ENCODE assay signal across 35 cellular contexts in the genomic region with DNA sequence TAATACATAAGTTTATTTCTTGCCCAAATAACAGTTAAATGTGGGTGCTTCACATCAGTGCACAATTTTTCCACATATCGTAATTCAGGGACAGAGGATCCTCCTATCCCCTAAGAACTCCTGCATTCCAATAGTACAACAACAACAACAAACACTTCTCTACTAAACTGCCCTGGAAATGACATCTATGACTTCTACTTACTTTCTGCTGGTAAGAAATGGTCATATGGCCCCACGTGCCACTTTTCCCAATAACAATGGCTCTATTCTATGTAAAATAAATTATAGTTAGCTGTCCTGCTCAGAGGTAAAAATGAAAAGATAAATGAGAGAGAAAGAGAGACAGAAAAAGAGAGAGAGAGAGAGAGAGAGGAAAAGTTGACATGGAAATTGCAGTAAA.
"Had no signal": no experiment of that assay in that cellular context is flagged by ENCODE, and none has a peak within 500 bp of the region (broad histone marks: within the 10 kb centered on the region; RNA-seq: fewer than 3 reads in every experiment).

No MANE protein-coding gene starts in this region.

- H3K4me3 ChIP-seq: adrenal gland, body of pancreas, breast epithelium had no signal

- H3K27ac ChIP-seq: adrenal gland, brain microvascular endothelial cell, breast epithelium, VCaP had no signal

- H3K27me3 Mint-ChIP-seq: activated B cell treated with CpG ODN at 0.5 μM for 24 hours; activated CD4-positive, alpha-beta memory T cell treated with anti-CD3 and anti-CD28 coated beads for 36 hours; activated CD4-positive, alpha-beta T cell treated with anti-CD3 and anti-CD28 coated beads, Interleukin-2, amount 10 ng/mL, durations not matched to agents 24 days and 14 days; activated CD8-positive, alpha-beta memory T cell treated with anti-CD3 and anti-CD28 coated beads, Interleukin-2, amount 10 ng/mL, durations not matched to agents 7 days and 5 days; activated CD8-positive, alpha-beta T cell treated with anti-CD3 and anti-CD28 coated beads for 36 hours; activated naive CD8-positive, alpha-beta T cell treated with anti-CD3 and anti-CD28 coated beads for 36 hours; activated T-cell treated with anti-CD3 and anti-CD28 coated beads, Interleukin-2, amount 50 U/mL, for 24 hours; central memory CD8-positive, alpha-beta T cell had no signal

- H3K4me1 Mint-ChIP-seq: activated B cell treated with CpG ODN at 0.5 μM for 24 hours; activated CD4-positive, alpha-beta T cell treated with anti-CD3 and anti-CD28 coated beads, Interleukin-2, amount 10 ng/mL, durations not matched to agents 24 days and 14 days; activated CD8-positive, alpha-beta memory T cell treated with anti-CD3 and anti-CD28 coated beads, Interleukin-2, amount 10 ng/mL, durations not matched to agents 7 days and 5 days; activated naive CD8-positive, alpha-beta T cell treated with anti-CD3 and anti-CD28 coated beads for 36 hours; central memory CD8-positive, alpha-beta T cell had no signal

- H3K9me3 Mint-ChIP-seq: activated B cell treated with CpG ODN at 0.5 μM for 24 hours; activated CD4-positive, alpha-beta memory T cell treated with anti-CD3 and anti-CD28 coated beads for 36 hours; activated CD4-positive, alpha-beta T cell treated with anti-CD3 and anti-CD28 coated beads, Interleukin-2, amount 10 ng/mL, durations not matched to agents 24 days and 14 days; activated CD8-positive, alpha-beta T cell treated with anti-CD3 and anti-CD28 coated beads for 36 hours; activated naive CD4-positive, alpha-beta T cell treated with anti-CD3 and anti-CD28 coated beads for 36 hours; activated naive CD4-positive, alpha-beta T cell treated with anti-CD3 and anti-CD28 coated beads, Interleukin-2, amount 50 U/mL, for 72 hours; activated naive CD8-positive, alpha-beta T cell treated with anti-CD3 and anti-CD28 coated beads for 36 hours; activated T-cell treated with anti-CD3 and anti-CD28 coated beads, Interleukin-2, amount 50 U/mL, for 24 hours; activated T-helper 2 cell treated with anti-CD3 and anti-CD28 coated beads, Interferon-gamma antibody, Interleukin-2, Interleukin-4, amounts not matched to agents 10 μg/mL and 5 μg/mL and 100 μg/mL, durations not matched to agents 14 hours and 24 hours and 36 hours; central memory CD8-positive, alpha-beta T cell; T-helper 1 cell treated with Interleukin-12 subunit alpha and Interleukin-12 subunit beta and Interleukin-4 antibody, amounts not matched to agents 30 μg/mL and 1 μg/mL, for 36 hours; T-helper 2 cell treated with Interferon-gamma antibody and Interleukin-4, amounts not matched to agents 5 μg/mL and 100 μg/mL, for 36 hours had no signal

- H3K9me3 ChIP-seq: adrenal gland, body of pancreas, breast epithelium had no signal

- DNase-seq: activated B cell treated with CpG ODN at 0.5 μM for 24 hours; activated CD4-positive, alpha-beta memory T cell treated with anti-CD3 and anti-CD28 coated beads for 36 hours; activated CD4-positive, alpha-beta T cell treated with anti-CD3 and anti-CD28 coated beads for 4 hours; activated CD4-positive, alpha-beta T cell treated with anti-CD3 and anti-CD28 coated beads, Interleukin-2, amount 10 ng/mL, durations not matched to agents 24 days and 14 days; activated CD4-positive, alpha-beta T cell treated with anti-CD3 and anti-CD28 coated beads, Interleukin-2, amount 50 U/mL, for 1 hour; activated CD4-positive, alpha-beta T cell treated with anti-CD3 and anti-CD28 coated beads, Interleukin-2, amount 50 U/mL, for 4 hours; activated CD4-positive, CD25-positive, alpha-beta regulatory T cell treated with anti-CD3 and anti-CD28 coated beads, Interleukin-2, amount 50 U/mL, for 72 hours; activated CD8-positive, alpha-beta memory T cell treated with anti-CD3 and anti-CD28 coated beads, Interleukin-2, amount 10 ng/mL, durations not matched to agents 7 days and 5 days; activated CD8-positive, alpha-beta memory T cell treated with anti-CD3 and anti-CD28 coated beads, Interleukin-2, amount 50 U/mL, for 48 hours; activated CD8-positive, alpha-beta T cell treated with anti-CD3 and anti-CD28 coated beads for 36 hours; activated effector memory CD4-positive, alpha-beta T cell treated with Interleukin-2 at 50 U/mL for 16 hours; activated gamma-delta T cell treated with Interleukin-2 at 50 U/mL for 16 hours; activated naive CD4-positive, alpha-beta T cell; activated naive CD4-positive, alpha-beta T cell treated with anti-CD3 and anti-CD28 coated beads for 36 hours; activated naive CD4-positive, alpha-beta T cell treated with anti-CD3 and anti-CD28 coated beads, Interleukin-2, amount 50 U/mL, for 16 hours; activated naive CD8-positive, alpha-beta T cell treated with anti-CD3 and anti-CD28 coated beads for 36 hours; activated T-cell treated with anti-CD3 and anti-CD28 coated beads, Interleukin-2, amount 50 U/mL, for 24 hours; activated T-cell treated with anti-CD3 and anti-CD28 coated beads, Interleukin-2, amount 50 U/mL, for 48 hours; adrenal gland; amniotic stem cell; aorta; body of pancreas; brain microvascular endothelial cell; caudate nucleus; cerebellar nuclear complex; T-helper 1 cell; T-helper 2 cell; T-helper 9 cell had no signal

- H3K4me3 Mint-ChIP-seq: activated B cell treated with CpG ODN at 0.5 μM for 24 hours; activated CD4-positive, alpha-beta memory T cell treated with anti-CD3 and anti-CD28 coated beads for 36 hours; activated CD4-positive, alpha-beta T cell treated with anti-CD3 and anti-CD28 coated beads, Interleukin-2, amount 10 ng/mL, durations not matched to agents 24 days and 14 days; activated CD8-positive, alpha-beta memory T cell treated with anti-CD3 and anti-CD28 coated beads, Interleukin-2, amount 10 ng/mL, durations not matched to agents 7 days and 5 days; activated CD8-positive, alpha-beta T cell treated with anti-CD3 and anti-CD28 coated beads for 36 hours; activated naive CD4-positive, alpha-beta T cell treated with anti-CD3 and anti-CD28 coated beads for 36 hours; activated naive CD8-positive, alpha-beta T cell treated with anti-CD3 and anti-CD28 coated beads for 36 hours; activated T-cell treated with anti-CD3 and anti-CD28 coated beads, Interleukin-2, amount 50 U/mL, for 24 hours; central memory CD8-positive, alpha-beta T cell; T-helper 1 cell treated with Interleukin-12 subunit alpha and Interleukin-12 subunit beta and Interleukin-4 antibody, amounts not matched to agents 30 μg/mL and 1 μg/mL, for 36 hours; T-helper 2 cell treated with Interferon-gamma antibody and Interleukin-4, amounts not matched to agents 5 μg/mL and 100 μg/mL, for 36 hours had no signal

- H3K27ac Mint-ChIP-seq: activated B cell treated with CpG ODN at 0.5 μM for 24 hours; activated CD4-positive, alpha-beta memory T cell treated with anti-CD3 and anti-CD28 coated beads for 36 hours; activated CD4-positive, alpha-beta T cell treated with anti-CD3 and anti-CD28 coated beads, Interleukin-2, amount 10 ng/mL, durations not matched to agents 24 days and 14 days; activated CD8-positive, alpha-beta memory T cell treated with anti-CD3 and anti-CD28 coated beads, Interleukin-2, amount 10 ng/mL, durations not matched to agents 7 days and 5 days; activated CD8-positive, alpha-beta T cell treated with anti-CD3 and anti-CD28 coated beads for 36 hours; activated naive CD4-positive, alpha-beta T cell treated with anti-CD3 and anti-CD28 coated beads for 36 hours; activated naive CD4-positive, alpha-beta T cell treated with anti-CD3 and anti-CD28 coated beads, Interleukin-2, amount 50 U/mL, for 72 hours; activated naive CD8-positive, alpha-beta T cell treated with anti-CD3 and anti-CD28 coated beads for 36 hours; activated T-cell treated with anti-CD3 and anti-CD28 coated beads, Interleukin-2, amount 50 U/mL, for 24 hours; activated T-helper 2 cell treated with anti-CD3 and anti-CD28 coated beads, Interferon-gamma antibody, Interleukin-2, Interleukin-4, amounts not matched to agents 10 μg/mL and 5 μg/mL and 100 μg/mL, durations not matched to agents 14 hours and 24 hours and 36 hours; T-helper 1 cell treated with Interleukin-12 subunit alpha and Interleukin-12 subunit beta and Interleukin-4 antibody, amounts not matched to agents 30 μg/mL and 1 μg/mL, for 36 hours; T-helper 2 cell treated with Interferon-gamma antibody and Interleukin-4, amounts not matched to agents 5 μg/mL and 100 μg/mL, for 36 hours had no signal

- H3K4me1 ChIP-seq: adrenal gland, body of pancreas, breast epithelium had no signal

- H3K36me3 ChIP-seq: adrenal gland, brain microvascular endothelial cell, breast epithelium had no signal

- H3K27me3 ChIP-seq: adrenal gland, body of pancreas, brain microvascular endothelial cell, breast epithelium had no signal

- H3K36me3 Mint-ChIP-seq: activated CD4-positive, alpha-beta memory T cell treated with anti-CD3 and anti-CD28 coated beads for 36 hours; activated CD8-positive, alpha-beta memory T cell treated with anti-CD3 and anti-CD28 coated beads, Interleukin-2, amount 10 ng/mL, durations not matched to agents 7 days and 5 days; activated naive CD4-positive, alpha-beta T cell treated with anti-CD3 and anti-CD28 coated beads, Interleukin-2, amount 50 U/mL, for 72 hours; activated naive CD8-positive, alpha-beta T cell treated with anti-CD3 and anti-CD28 coated beads for 36 hours had no signal

- ATAC-seq: activated CD8-positive, alpha-beta memory T cell treated with anti-CD3 and anti-CD28 coated beads, Interleukin-2, amount 10 ng/mL, durations not matched to agents 7 days and 5 days; activated CD8-positive, alpha-beta T cell treated with anti-CD3 and anti-CD28 coated beads for 36 hours; activated naive CD4-positive, alpha-beta T cell treated with anti-CD3 and anti-CD28 coated beads, Interleukin-2, amount 50 U/mL, for 72 hours; body of pancreas had no signal
